8 cellular contexts compared by ENCODE assay signal in genomic region chr6:132161283-132161682, GRCh38.
DNase-seq lines count a peak whose midpoint lies in the region; ATAC-seq and TF ChIP-seq lines count a peak whose summit lies in the region.

No MANE protein-coding gene starts in this region.

- H3K79me2 ChIP-seq in Karpas-422 (ENCODE audit: low read length) (no peaks in the 10 kb centered on the region), mesendoderm (ENCODE audit: control insufficient read depth, insufficient read depth, low read length) (no peaks in the 10 kb centered on the region)

- no peaks in the 10 kb centered on the region for H4K20me1 ChIP-seq in Karpas-422 (ENCODE audit: insufficient read depth, low read depth, low read length)

- no peaks in the 10 kb centered on the region for H3K9me2 ChIP-seq in Karpas-422 (replicated peaks; ENCODE audit: insufficient read depth, low read length)

- no peak overlapping the region for H3K4me2 ChIP-seq in Karpas-422 (ENCODE audit: low read depth, low read length, poor library complexity, severe bottlenecking)
- H3K4me2 ChIP-seq in mesendoderm (ENCODE audit: low read length): no peak overlapping the region

- H3K4ac ChIP-seq in mesendoderm (ENCODE audit: low read depth, low read length): no peak overlapping the region

- H3K56ac ChIP-seq in mesendoderm (ENCODE audit: low read length): no peak overlapping the region

- H3K18ac ChIP-seq in mesendoderm (ENCODE audit: low read length): no peak overlapping the region

- no peaks in the 10 kb centered on the region for H3K9me3 ChIP-seq in Karpas-422 (ENCODE audit: low read length)

- H3K4me1 ChIP-seq in Karpas-422 (ENCODE audit: low read length) (no peaks in the 10 kb centered on the region), mesendoderm (ENCODE audit: control insufficient read depth, low read depth, low read length) (no peaks in the 10 kb centered on the region)

- H3K36me3 ChIP-seq in Karpas-422 (ENCODE audit: insufficient read depth, low read length) (no peaks in the 10 kb centered on the region), mesendoderm (ENCODE audit: control insufficient read depth, insufficient read depth, low read length) (no peaks in the 10 kb centered on the region)

- H3K79me1 ChIP-seq in mesendoderm (ENCODE audit: low read length): no peaks in the 10 kb centered on the region

- peak; percentile 39 for TF ChIP-seq CTCF in coronary artery (IDR thresholded peaks at IDR 0.05)

- no peak overlapping the region for H2BK15ac ChIP-seq in mesendoderm (replicated peaks; ENCODE audit: low read depth)

- ATAC-seq in GM19023 (IDR thresholded peaks at IDR 0.05; ENCODE audit: unreplicated experiment): no peak

- H2BK120ac ChIP-seq in mesendoderm (ENCODE audit: low read depth, low read length): no peak overlapping the region

- H3K27me3 ChIP-seq in Karpas-422 (ENCODE audit: low read length) (no peaks in the 10 kb centered on the region), mesendoderm (ENCODE audit: insufficient read depth, low read length, poor library complexity) (no peaks in the 10 kb centered on the region)

- H3K27ac ChIP-seq in Karpas-422 (ENCODE audit: low read length): no peak overlapping the region
- H3K27ac ChIP-seq in coronary artery: no peak overlapping the region
- no peak overlapping the region for H3K27ac ChIP-seq in mesendoderm (ENCODE audit: low read depth, low read length)

- no CpG with 5 or more reads among the region's 3 CpGs for WGBS in mesendoderm (ENCODE audit: extremely low coverage, insufficient coverage, low lambda C conversion rate)

- no peak overlapping the region for H2AFZ ChIP-seq in Karpas-422 (ENCODE audit: low read length)

- H4K8ac ChIP-seq in mesendoderm (ENCODE audit: low read depth, low read length): no peak overlapping the region

- no peak overlapping the region for H3K23ac ChIP-seq in mesendoderm (ENCODE audit: low read length)

- no peak overlapping the region for H4K5ac ChIP-seq in mesendoderm (ENCODE audit: low read length)

- H3K4me3 ChIP-seq in Karpas-422 (ENCODE audit: low read length): no peak overlapping the region
- no peak overlapping the region for H3K4me3 ChIP-seq in coronary artery
- no peak overlapping the region for H3K4me3 ChIP-seq in mesendoderm (ENCODE audit: low read length)

- DNase-seq in Ammon's horn (ENCODE audit: low spot score) (peak; percentile 56), Karpas-422 (peak; percentile 44), coronary artery (ENCODE audit: low spot score) (no peak), mesendoderm (peak; percentile 81), NCI-H1694 (lab: John Stamatoyannopoulos, UW) (no peak), NCI-H187 (lab: John Stamatoyannopoulos, UW) (no peak)
- no peak for DNase-seq in stimulated activated naive CD4-positive, alpha-beta T cell (lab: John Stamatoyannopoulos, UW)

- H2BK5ac ChIP-seq in mesendoderm (ENCODE audit: low read length): no peak overlapping the region

- H3K9ac ChIP-seq in Karpas-422 (ENCODE audit: low read length) (no peak overlapping the region), mesendoderm (ENCODE audit: low read length) (no peak overlapping the region)

- no peak overlapping the region for H2AK5ac ChIP-seq in mesendoderm (ENCODE audit: low read length)

Comparison
In these comparisons a context has a peak if more than half of its experiments do, and no peak if none do; other contexts are left out.
1. DNase-seq: peak in Ammon's horn (single experiment), Karpas-422 (single experiment) and mesendoderm (single experiment); none in coronary artery (single experiment), NCI-H1694 (single experiment), stimulated activated naive CD4-positive, alpha-beta T cell (0 of 6) and NCI-H187 (0 of 2).